26 cellular contexts compared by ENCODE assay signal in genomic region chr5:80033513-80033912, GRCh38. TPM values are rescaled to one million over a fixed set of nuclear protein-coding genes. Genes with fewer than 3 reads are reported as not detected.
A peak's percentile ranks its signal among the peaks of the same experiment; 100 is the strongest.
DNase-seq lines count a peak whose midpoint lies in the region; ATAC-seq, FAIRE-seq and TF ChIP-seq lines count a peak whose summit lies in the region.
"Had no signal": no experiment of that assay in that cellular context is flagged by ENCODE, and none has a peak within 500 bp of the region (broad histone marks: within the 10 kb centered on the region; RNA-seq: fewer than 3 reads in every experiment).

No MANE protein-coding gene starts in this region.

- no peaks in the 10 kb centered on the region for H3K9me3 Mint-ChIP-seq in activated T-cell treated with anti-CD3 and anti-CD28 coated beads, Interleukin-2, amount 50 U/mL, for 24 hours
- no peaks in the 10 kb centered on the region for H3K9me3 Mint-ChIP-seq in activated T-helper 17 cell treated with anti-CD3 and anti-CD28 coated beads, Interleukin-2, amount 50 U/mL, for 72 hours
- H3K9me3 Mint-ChIP-seq: HFFc6 had no signal

- no peaks in the 10 kb centered on the region for H3K9me3 ChIP-seq in mucosa of descending colon
- H3K9me3 ChIP-seq: right atrium auricular region, tibial nerve had no signal

- no peak for TF ChIP-seq CTCF in mucosa of descending colon (IDR thresholded peaks at IDR 0.05)

- no peaks in the 10 kb centered on the region for H3K36me3 Mint-ChIP-seq in activated T-cell treated with anti-CD3 and anti-CD28 coated beads, Interleukin-2, amount 50 U/mL, for 24 hours (ENCODE audit: low read depth)
- no peaks in the 10 kb centered on the region for H3K36me3 Mint-ChIP-seq in activated T-helper 17 cell treated with anti-CD3 and anti-CD28 coated beads, Interleukin-2, amount 50 U/mL, for 72 hours (ENCODE audit: low read depth)

- no peak overlapping the region for H3K27ac Mint-ChIP-seq in activated T-cell treated with anti-CD3 and anti-CD28 coated beads, Interleukin-2, amount 50 U/mL, for 24 hours
- H3K27ac Mint-ChIP-seq in activated T-helper 17 cell treated with anti-CD3 and anti-CD28 coated beads, Interleukin-2, amount 50 U/mL, for 72 hours, result no peak overlapping the region
- H3K27ac Mint-ChIP-seq: HFFc6 had no signal

- no peak for TF ChIP-seq POLR2A in H54 (IDR thresholded peaks at IDR 0.05; ENCODE audit: low read depth, low read length)

- H3K4me1 Mint-ChIP-seq in activated T-cell treated with anti-CD3 and anti-CD28 coated beads, Interleukin-2, amount 50 U/mL, for 24 hours (ENCODE audit: low read depth), result peaks cover 38% of the 10 kb centered on the region
- peaks cover 6% of the 10 kb centered on the region for H3K4me1 Mint-ChIP-seq in activated T-helper 17 cell treated with anti-CD3 and anti-CD28 coated beads, Interleukin-2, amount 50 U/mL, for 72 hours

- H3K4me1 ChIP-seq in mucosa of descending colon (ENCODE audit: low read depth), result no peaks in the 10 kb centered on the region
- H3K4me1 ChIP-seq: right atrium auricular region had no signal

- peaks cover 56% of the 10 kb centered on the region for H3K27me3 Mint-ChIP-seq in activated T-cell treated with anti-CD3 and anti-CD28 coated beads, Interleukin-2, amount 50 U/mL, for 24 hours
- peaks cover 42% of the 10 kb centered on the region for H3K27me3 Mint-ChIP-seq in activated T-helper 17 cell treated with anti-CD3 and anti-CD28 coated beads, Interleukin-2, amount 50 U/mL, for 72 hours

- no peak overlapping the region for H3K4me3 ChIP-seq in mucosa of descending colon
- H3K4me3 ChIP-seq: BLaER1 treated with 17β-estradiol and CSF1 and Interleukin-3, amounts not matched to agents 10 nM and 100 nM; right atrium auricular region; tibial nerve had no signal

- no peak overlapping the region for H3K27ac ChIP-seq in caudate nucleus (ENCODE audit: low read depth, low read length)
- H3K27ac ChIP-seq: BLaER1 treated with 17β-estradiol and CSF1 and Interleukin-3, amounts not matched to agents 10 nM and 100 nM; HL-60; right atrium auricular region; tibial nerve had no signal

- FAIRE-seq in H54 (lab: Jason Lieb, UNC), result peak; percentile 23
- FAIRE-seq: GM18507, keratinocyte had no signal

- intact Hi-C loops in mucosa of descending colon (cut with DNase I, micrococcal nuclease), result no loop called here

- H3K36me3 ChIP-seq in mucosa of descending colon (ENCODE audit: low read depth), result no peaks in the 10 kb centered on the region
- H3K36me3 ChIP-seq: BLaER1 treated with 17β-estradiol and CSF1 and Interleukin-3, amounts not matched to agents 10 nM and 100 nM; right atrium auricular region; tibial nerve had no signal

- peak; percentile 64 for ATAC-seq in activated T-helper 17 cell treated with anti-CD3 and anti-CD28 coated beads, Interleukin-2, amount 50 U/mL, for 72 hours (replicated peaks)
- ATAC-seq in HG03520 (IDR thresholded peaks at IDR 0.05; ENCODE audit: unreplicated experiment), result no peak
- no peak for ATAC-seq in mucosa of descending colon

- DNase-seq in activated T-cell treated with anti-CD3 and anti-CD28 coated beads for 24 hours (ENCODE audit: low read depth) (peak; percentile 1), H54 (ENCODE audit: insufficient read length, low spot score) (peak; percentile 9), caudate nucleus (lab: John Stamatoyannopoulos, UW) (no peak), mucosa of descending colon (no peak)
- no peak for DNase-seq in activated T-cell treated with anti-CD3 and anti-CD28 coated beads, Interleukin-2, amount 50 U/mL, for 24 hours
- DNase-seq in stimulated activated CD4-positive, alpha-beta T cell treated with anti-CD3 and anti-CD28 coated beads, Interleukin-15, amount 100 ng/mL, for 24 hours, result peak; percentile 39
- DNase-seq: ACHN; activated CD4-positive, alpha-beta T cell treated with anti-CD3 and anti-CD28 coated beads for 4 hours; central memory CD4-positive, alpha-beta T cell; foreskin melanocyte; HFFc6; hypothalamus; NCI-H1417 treated with DMSO at 0.1 percent for 48 hours; NCI-H2107; NCI-H526; occipital lobe; Right ventricle myocardium superior; stimulated activated naive CD4-positive, alpha-beta T cell had no signal

- H3K4me3 Mint-ChIP-seq in activated T-cell treated with anti-CD3 and anti-CD28 coated beads, Interleukin-2, amount 50 U/mL, for 24 hours, result no peak overlapping the region
- H3K4me3 Mint-ChIP-seq in activated T-helper 17 cell treated with anti-CD3 and anti-CD28 coated beads, Interleukin-2, amount 50 U/mL, for 72 hours, result no peak overlapping the region
- H3K4me3 Mint-ChIP-seq: HFFc6 had no signal

RNA-seq across cellular contexts. Expression of gene THBS4, which starts 1.6 kb away (rescaled TPM):
- total RNA-seq in activated T-helper 17 cell treated with anti-CD3 and anti-CD28 coated beads, Interleukin-2, amount 50 U/mL, for 72 hours, result 1 to 10 TPM; 1.7 to 3.5 TPM
- 10 to 100 TPM in 1 of 3 donors, 1 to 10 TPM in 1, under 1 TPM in 1; 0.84 to 26.2 (median 4.8) TPM for total RNA-seq in mucosa of descending colon

RNA-seq across cellular contexts. Expression of gene MTX3, which starts 42.5 kb away (rescaled TPM):
- total RNA-seq in activated T-helper 17 cell treated with anti-CD3 and anti-CD28 coated beads, Interleukin-2, amount 50 U/mL, for 72 hours, result 10 to 100 TPM; 25.4 to 35.2 TPM
- 10 to 100 TPM in 1 of 3 donors, 1 to 10 TPM in 2; 7.9 to 15.3 (median 8.8) TPM for total RNA-seq in mucosa of descending colon

Comparison
In these comparisons a context has a peak if more than half of its experiments do, and no peak if none do; other contexts are left out.
1. DNase-seq: peak in activated T-cell treated with anti-CD3 and anti-CD28 coated beads for 24 hours (single experiment), H54 (single experiment) and stimulated activated CD4-positive, alpha-beta T cell treated with anti-CD3 and anti-CD28 coated beads, Interleukin-15, amount 100 ng/mL, for 24 hours (single experiment); none in activated T-cell treated with anti-CD3 and anti-CD28 coated beads, Interleukin-2, amount 50 U/mL, for 24 hours (single experiment), caudate nucleus (0 of 61) and mucosa of descending colon (0 of 3).